In genomic region chr1:228265167-228265566, GRCh38 we compare ENCODE assay signal across 1 cellular context.
TF ChIP-seq lines count a peak whose summit lies in the region.

No MANE protein-coding gene starts in this region.

TF ChIP-seq in K562, 482 proteins besides CTCF, POLR2A, EP300 and RAD21 (continued from another document):
- TF ChIP-seq U2AF1 (optimal IDR thresholded peaks at IDR 0.05; ENCODE audit: low read depth, low read length) (no peak), IRF9 (tag; IDR thresholded peaks at IDR 0.05) (peak; percentile 84), SNAPC5 (CRISPR knock-in tag; IDR thresholded peaks at IDR 0.05) (no peak), CEBPG (CRISPR knock-in tag; IDR thresholded peaks at IDR 0.05) (peak; percentile 92), CEBPG (tag; conservative IDR thresholded peaks at IDR 0.05 in 1 of 2, IDR thresholded peaks at IDR 0.05 in 1 of 2) (peak; percentile 87 to 93)
